5 cellular contexts compared by ENCODE assay signal in genomic region chr17:13993106-13993505, GRCh38.
"Had no signal": no experiment of that assay in that cellular context is flagged by ENCODE, and none has a peak within 500 bp of the region (broad histone marks: within the 10 kb centered on the region; RNA-seq: fewer than 3 reads in every experiment).

No MANE protein-coding gene starts in this region.

- H3K4me3 Mint-ChIP-seq: IgD-negative memory B cell had no signal

- DNase-seq: IMR-90, KBM-7 had no signal

- H3K27ac Mint-ChIP-seq: IgD-negative memory B cell had no signal

- ATAC-seq: HepG2, K562 had no signal

- H3K27me3 Mint-ChIP-seq: IgD-negative memory B cell had no signal

- H3K9me3 Mint-ChIP-seq: IgD-negative memory B cell had no signal
